In the genomic region with DNA sequence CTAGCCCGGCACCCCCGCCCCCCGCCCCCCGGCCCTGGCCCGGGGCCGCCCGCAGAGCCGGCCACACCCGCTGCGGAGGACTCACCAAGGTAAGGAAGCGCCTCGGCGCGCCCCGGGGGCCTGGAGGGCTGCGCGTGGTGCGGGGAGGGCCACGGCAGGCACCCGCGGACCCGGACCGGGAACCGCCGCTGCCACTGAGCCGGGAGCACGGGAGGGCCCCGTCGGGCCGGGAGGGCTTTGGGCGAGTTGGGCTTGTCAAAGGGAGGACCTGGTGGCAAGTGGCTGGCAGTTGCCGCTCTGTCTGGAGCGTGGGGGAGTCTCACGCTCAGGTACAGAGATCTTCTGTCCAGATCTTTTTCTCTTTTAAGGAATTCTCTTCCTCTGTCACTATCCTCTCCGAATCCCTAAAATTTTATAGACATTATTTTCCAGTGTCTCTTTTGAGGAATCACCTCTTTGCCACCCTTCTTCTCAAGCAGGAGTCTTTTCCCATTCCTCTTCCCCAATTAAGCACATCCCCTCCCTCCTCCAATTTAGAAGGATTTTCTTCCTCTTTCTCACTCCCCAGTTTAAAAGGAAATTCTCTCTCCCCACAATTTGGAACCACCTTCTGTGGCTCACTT, we compare ENCODE assay signal across 1 cellular context.
TF ChIP-seq lines count a peak whose summit lies in the region.

No MANE protein-coding gene starts in this region.

TF ChIP-seq in H1, 55 proteins besides CTCF, POLR2A, EP300 and RAD21:
- TF ChIP-seq RNF2 (IDR thresholded peaks at IDR 0.05; ENCODE audit: borderline replicate concordance, low read depth, low read length, missing control alignments, poor library complexity, severe bottlenecking) (no peak), CBX5 (IDR thresholded peaks at IDR 0.05; ENCODE audit: low read depth, low read length) (no peak)
